ENCODE assay signal across 8 cellular contexts in genomic region chr3:49412632-49413337, GRCh38. TPM values are rescaled to one million over a fixed set of nuclear protein-coding genes. Genes with fewer than 3 reads are reported as not detected.
DNase-seq lines count a peak whose midpoint lies in the region; ATAC-seq lines count a peak whose summit lies in the region.

No MANE protein-coding gene starts in this region.

- H3K27ac ChIP-seq in layer of hippocampus (ENCODE audit: low read depth, low read length): peak overlapping the region; percentile 93
- H3K27ac ChIP-seq in temporal lobe (ENCODE audit: low read depth, low read length): peak overlapping the region; percentile 64

- ATAC-seq in activated naive CD8-positive, alpha-beta T cell treated with anti-CD3 and anti-CD28 coated beads, Interleukin-2, amount 50 U/mL, for 24 hours: no peak
- ATAC-seq in GM18858 (IDR thresholded peaks at IDR 0.05; ENCODE audit: unreplicated experiment): no peak
- ATAC-seq in GM19035 (IDR thresholded peaks at IDR 0.05; ENCODE audit: unreplicated experiment): no peak

- H3K27ac Mint-ChIP-seq in T-helper 2 cell treated with Interferon-gamma antibody and Interleukin-4, amounts not matched to agents 5 μg/mL and 100 μg/mL, for 36 hours: peak overlapping the region; percentile 90
- peak overlapping the region; percentile 97 for H3K27ac Mint-ChIP-seq in activated naive CD8-positive, alpha-beta T cell treated with anti-CD3 and anti-CD28 coated beads, Interleukin-2, amount 50 U/mL, for 24 hours

- no peaks in the 10 kb centered on the region for H3K27me3 ChIP-seq in layer of hippocampus (ENCODE audit: control insufficient read depth, insufficient read depth, low read length)

- no peaks in the 10 kb centered on the region for H3K27me3 Mint-ChIP-seq in T-helper 2 cell treated with Interferon-gamma antibody and Interleukin-4, amounts not matched to agents 5 μg/mL and 100 μg/mL, for 36 hours (ENCODE audit: low read depth)
- H3K27me3 Mint-ChIP-seq in activated naive CD8-positive, alpha-beta T cell treated with anti-CD3 and anti-CD28 coated beads, Interleukin-2, amount 50 U/mL, for 24 hours: peaks cover 2% of the 10 kb centered on the region

- no peaks in the 10 kb centered on the region for H3K9me3 Mint-ChIP-seq in T-helper 2 cell treated with Interferon-gamma antibody and Interleukin-4, amounts not matched to agents 5 μg/mL and 100 μg/mL, for 36 hours
- no peaks in the 10 kb centered on the region for H3K9me3 Mint-ChIP-seq in activated naive CD8-positive, alpha-beta T cell treated with anti-CD3 and anti-CD28 coated beads, Interleukin-2, amount 50 U/mL, for 24 hours

- peak overlapping the region; percentile 91 for H3K4me3 Mint-ChIP-seq in T-helper 2 cell treated with Interferon-gamma antibody and Interleukin-4, amounts not matched to agents 5 μg/mL and 100 μg/mL, for 36 hours
- peak overlapping the region; percentile 96 for H3K4me3 Mint-ChIP-seq in activated naive CD8-positive, alpha-beta T cell treated with anti-CD3 and anti-CD28 coated beads, Interleukin-2, amount 50 U/mL, for 24 hours

- DNase-seq in T-helper 2 cell treated with Interferon-gamma antibody and Interleukin-4, amounts not matched to agents 5 μg/mL and 100 μg/mL, for 36 hours (ENCODE audit: low spot score): no peak
- no peak for DNase-seq in T-helper 2 cell
- DNase-seq in activated naive CD8-positive, alpha-beta T cell treated with anti-CD3 and anti-CD28 coated beads, Interleukin-2, amount 50 U/mL, for 24 hours: no peak
- no peak for DNase-seq in OCI-M1 (lab: John Stamatoyannopoulos, UW)

- peaks cover 51% of the 10 kb centered on the region for H3K36me3 Mint-ChIP-seq in T-helper 2 cell treated with Interferon-gamma antibody and Interleukin-4, amounts not matched to agents 5 μg/mL and 100 μg/mL, for 36 hours (ENCODE audit: low read depth)
- peaks cover 31% of the 10 kb centered on the region for H3K36me3 Mint-ChIP-seq in activated naive CD8-positive, alpha-beta T cell treated with anti-CD3 and anti-CD28 coated beads, Interleukin-2, amount 50 U/mL, for 24 hours (ENCODE audit: low read depth)

- peaks cover 52% of the 10 kb centered on the region for H3K4me1 Mint-ChIP-seq in T-helper 2 cell treated with Interferon-gamma antibody and Interleukin-4, amounts not matched to agents 5 μg/mL and 100 μg/mL, for 36 hours (ENCODE audit: low read depth)
- H3K4me1 Mint-ChIP-seq in activated naive CD8-positive, alpha-beta T cell treated with anti-CD3 and anti-CD28 coated beads, Interleukin-2, amount 50 U/mL, for 24 hours: peaks cover 77% of the 10 kb centered on the region

RNA-seq across cellular contexts. Expression of gene TCTA, which starts 0.6 kb away (rescaled TPM):
- total RNA-seq in temporal lobe: 9.3 TPM

RNA-seq across cellular contexts. Expression of gene RHOA, which starts 1.0 kb away (rescaled TPM):
- 104 TPM for total RNA-seq in temporal lobe

RNA-seq across cellular contexts. Expression of gene AMT, which starts 9.5 kb away (rescaled TPM):
- 3.9 TPM for total RNA-seq in temporal lobe

RNA-seq across cellular contexts. Expression of gene NICN1, which starts 16.3 kb away (rescaled TPM):
- total RNA-seq in temporal lobe: 8.9 TPM

RNA-seq across cellular contexts. Expression of gene GPX1, which starts 54.6 kb away (rescaled TPM):
- 44.7 TPM for total RNA-seq in temporal lobe
